Comparison of ENCODE assay signal across 21 cellular contexts in genomic region chr2:217511850-217512249, GRCh38.
"Had no signal": no experiment of that assay in that cellular context is flagged by ENCODE, and none has a peak within 500 bp of the region (broad histone marks: within the 10 kb centered on the region; RNA-seq: fewer than 3 reads in every experiment).

No MANE protein-coding gene starts in this region.

- H3K9me3 Mint-ChIP-seq: naive thymus-derived CD8-positive, alpha-beta T cell; stimulated activated naive B cell treated with anti-CD40 and anti-IgM and Interleukin-4, amounts not matched to agents 10 μg/mL and 1 μg/mL and 100 μg/mL, for 72 hours had no signal

- H3K27ac Mint-ChIP-seq: naive thymus-derived CD8-positive, alpha-beta T cell; progenitor cell of endocrine pancreas; stimulated activated naive B cell treated with anti-CD40 and anti-IgM and Interleukin-4, amounts not matched to agents 10 μg/mL and 1 μg/mL and 100 μg/mL, for 72 hours had no signal

- H3K4me3 Mint-ChIP-seq: naive thymus-derived CD8-positive, alpha-beta T cell; stimulated activated naive B cell treated with anti-CD40 and anti-IgM and Interleukin-4, amounts not matched to agents 10 μg/mL and 1 μg/mL and 100 μg/mL, for 72 hours had no signal

- H3K4me3 ChIP-seq: heart left ventricle, lung, right atrium auricular region, skin epidermis, stomach, testis, thyroid gland, transverse colon, upper lobe of right lung had no signal

- H3K27ac ChIP-seq: heart left ventricle, right atrium auricular region, skin epidermis, stomach, thyroid gland, transverse colon, upper lobe of right lung had no signal

- H3K36me3 ChIP-seq: heart left ventricle, right atrium auricular region, stomach, thyroid gland, transverse colon, upper lobe of right lung had no signal

- H3K27me3 ChIP-seq: heart left ventricle, right atrium auricular region, stomach, testis, thyroid gland, transverse colon, upper lobe of right lung had no signal

- ATAC-seq: left lobe of liver; naive thymus-derived CD8-positive, alpha-beta T cell; stimulated activated naive B cell treated with anti-CD40 and anti-IgM and Interleukin-4, amounts not matched to agents 10 μg/mL and 1 μg/mL and 100 μg/mL, for 72 hours; upper lobe of right lung had no signal

- DNase-seq: glutamatergic neuron; heart left ventricle; islet precursor cell; naive thymus-derived CD8-positive, alpha-beta T cell; nucleus accumbens; stimulated activated CD4-positive, alpha-beta T cell treated with anti-CD3 and anti-CD28 coated beads, Interleukin-12 subunit alpha, Interleukin-12 subunit beta, amount 100 ng/mL, for 4 hours; stimulated activated CD4-positive, alpha-beta T cell treated with anti-CD3 and anti-CD28 coated beads, Interleukin-15, amount 100 ng/mL, for 24 hours; stimulated activated CD4-positive, alpha-beta T cell treated with anti-CD3 and anti-CD28 coated beads, Interleukin-2, amount 100 ng/mL, for 24 hours; stimulated activated CD4-positive, alpha-beta T cell treated with anti-CD3 and anti-CD28 coated beads, Interleukin-4, amount 100 ng/mL, for 1 hour; stimulated activated naive B cell treated with anti-CD40 and anti-IgM and Interleukin-4, amounts not matched to agents 10 μg/mL and 1 μg/mL and 100 μg/mL, for 72 hours; stimulated activated naive CD8-positive, alpha-beta T cell treated with anti-CD3 and anti-CD28 coated beads, Interleukin-15, Interleukin-2, amounts not matched to agents 100 U/mL and 50 U/mL, for 24 hours; stomach; testis; thyroid gland; transverse colon; upper lobe of right lung had no signal

- H3K9me3 ChIP-seq: heart left ventricle, right atrium auricular region, stomach, testis, thyroid gland, transverse colon, upper lobe of right lung had no signal

- H3K36me3 Mint-ChIP-seq: naive thymus-derived CD8-positive, alpha-beta T cell; stimulated activated naive B cell treated with anti-CD40 and anti-IgM and Interleukin-4, amounts not matched to agents 10 μg/mL and 1 μg/mL and 100 μg/mL, for 72 hours had no signal

- H3K27me3 Mint-ChIP-seq: progenitor cell of endocrine pancreas had no signal
